Comparison of ENCODE assay signal across 1 cellular context in genomic region chr17:47257651-47258339, GRCh38.
TF ChIP-seq lines count a peak whose summit lies in the region.

No MANE protein-coding gene starts in this region.

TF ChIP-seq in WTC11, 78 proteins besides CTCF, POLR2A, EP300 and RAD21 (continued from another document):
- TF ChIP-seq, protein P1, sequence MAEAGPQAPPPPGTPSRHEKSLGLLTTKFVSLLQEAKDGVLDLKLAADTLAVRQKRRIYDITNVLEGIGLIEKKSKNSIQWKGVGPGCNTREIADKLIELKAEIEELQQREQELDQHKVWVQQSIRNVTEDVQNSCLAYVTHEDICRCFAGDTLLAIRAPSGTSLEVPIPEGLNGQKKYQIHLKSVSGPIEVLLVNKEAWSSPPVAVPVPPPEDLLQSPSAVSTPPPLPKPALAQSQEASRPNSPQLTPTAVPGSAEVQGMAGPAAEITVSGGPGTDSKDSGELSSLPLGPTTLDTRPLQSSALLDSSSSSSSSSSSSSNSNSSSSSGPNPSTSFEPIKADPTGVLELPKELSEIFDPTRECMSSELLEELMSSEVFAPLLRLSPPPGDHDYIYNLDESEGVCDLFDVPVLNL (CRISPR knock-in tag; IDR thresholded peaks at IDR 0.05; ENCODE audit: borderline replicate concordance, low read depth): no peak
